In the genomic region with DNA sequence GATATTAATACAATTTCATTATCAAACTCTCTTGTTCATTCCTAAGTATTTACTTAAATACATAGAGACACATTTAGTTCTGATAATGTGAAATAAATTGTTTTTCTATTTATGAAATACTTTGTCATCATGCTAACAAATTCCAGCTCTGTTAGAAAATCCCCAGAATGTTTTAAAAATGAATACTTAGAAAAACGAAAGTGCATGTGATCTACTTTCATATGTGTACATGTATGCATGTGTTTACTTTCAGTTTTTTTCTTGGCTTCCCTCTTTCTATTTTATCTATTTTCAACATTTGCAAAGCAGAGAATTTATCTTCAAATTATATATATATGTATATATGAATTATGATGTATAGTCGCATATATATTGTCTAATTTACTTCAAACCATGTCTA, we compare ENCODE assay signal across 18 cellular contexts.
DNase-seq lines count a peak whose midpoint lies in the region; ATAC-seq and TF ChIP-seq lines count a peak whose summit lies in the region.
"Had no signal": no experiment of that assay in that cellular context is flagged by ENCODE, and none has a peak within 500 bp of the region (broad histone marks: within the 10 kb centered on the region; RNA-seq: fewer than 3 reads in every experiment).

No MANE protein-coding gene starts in this region.

- no peaks in the 10 kb centered on the region for H3K9me3 Mint-ChIP-seq in neural progenitor cell

- H3K4me3 ChIP-seq in neural progenitor cell: no peak overlapping the region
- H3K4me3 ChIP-seq: A549, BLaER1 had no signal

- no peaks in the 10 kb centered on the region for H3K36me3 Mint-ChIP-seq in neural progenitor cell

- no peaks in the 10 kb centered on the region for H3K4me1 Mint-ChIP-seq in neural progenitor cell
- H3K4me1 Mint-ChIP-seq: CD8-positive, alpha-beta memory T cell had no signal

- H3K27me3 Mint-ChIP-seq in neural progenitor cell (ENCODE audit: insufficient read depth, low read depth): no peaks in the 10 kb centered on the region
- H3K27me3 Mint-ChIP-seq: CD8-positive, alpha-beta memory T cell had no signal

- no peaks in the 10 kb centered on the region for H3K27me3 ChIP-seq in neural progenitor cell
- H3K27me3 ChIP-seq: BLaER1 had no signal

- H3K27ac ChIP-seq in neural progenitor cell: peak overlapping the region; percentile 64
- H3K27ac ChIP-seq: A549, BLaER1, KMS-11 had no signal

- H3K36me3 ChIP-seq in neural progenitor cell: no peaks in the 10 kb centered on the region
- H3K36me3 ChIP-seq: BLaER1 had no signal

- DNase-seq in OCI-M1 (lab: John Stamatoyannopoulos, UW) (peak; percentile 62), neural progenitor cell (ENCODE audit: low spot score) (no peak), NCI-H82 (lab: John Stamatoyannopoulos, UW) (no peak), NCI-H1436 treated with DMSO at 0.1 percent for 48 hours (lab: John Stamatoyannopoulos, UW) (no peak), glomerular visceral epithelial cell (ENCODE audit: extremely low spot score) (no peak)
- DNase-seq: AML-193; Caco-2; CD8-positive, alpha-beta memory T cell; DND-41; GDM1; GOT3; H9 had no signal

- no peak overlapping the region for H3K4me2 ChIP-seq in neural progenitor cell
- H3K4me2 ChIP-seq: A549, BLaER1, KMS-11 had no signal

- no peak overlapping the region for H3K27ac Mint-ChIP-seq in neural progenitor cell
- H3K27ac Mint-ChIP-seq: CD8-positive, alpha-beta memory T cell had no signal

- no peak overlapping the region for H3K9ac ChIP-seq in neural progenitor cell
- H3K9ac ChIP-seq: BLaER1, KMS-11 had no signal

- no peaks in the 10 kb centered on the region for H3F3A ChIP-seq in neural progenitor cell (ENCODE audit: low read depth)

- H3K9me3 ChIP-seq in neural progenitor cell (ENCODE audit: low read depth): no peaks in the 10 kb centered on the region
- H3K9me3 ChIP-seq: A549, BLaER1, Caco-2 had no signal

- no peak overlapping the region for H3K4me3 Mint-ChIP-seq in neural progenitor cell
- H3K4me3 Mint-ChIP-seq: CD8-positive, alpha-beta memory T cell; H9 had no signal

- peak; percentile 22 for ATAC-seq in GM18519 (IDR thresholded peaks at IDR 0.05; ENCODE audit: low FRiP score, unreplicated experiment)
- ATAC-seq in GM21360 (IDR thresholded peaks at IDR 0.05; ENCODE audit: unreplicated experiment): peak; percentile 29
- ATAC-seq: A549, HepG2 had no signal

- no peak for TF ChIP-seq CTCF in neural progenitor cell (IDR thresholded peaks at IDR 0.05)

- H3K4me1 ChIP-seq in neural progenitor cell: peaks cover 25% of the 10 kb centered on the region
- H3K4me1 ChIP-seq: A549, BLaER1, Caco-2 had no signal

- no peaks in the 10 kb centered on the region for H4K20me1 ChIP-seq in neural progenitor cell (ENCODE audit: low read depth)
- H4K20me1 ChIP-seq: BLaER1 had no signal

- H3K79me2 ChIP-seq in neural progenitor cell (ENCODE audit: low read depth): no peaks in the 10 kb centered on the region

- H2AFZ ChIP-seq in neural progenitor cell (replicated peaks): no peak overlapping the region
